Comparison of ENCODE assay signal across 1 cellular context in genomic region chr21:35045539-35046222, GRCh38.
TF ChIP-seq lines count a peak whose summit lies in the region.

No MANE protein-coding gene starts in this region.

TF ChIP-seq in WTC11, 78 proteins besides CTCF, POLR2A, EP300 and RAD21 (continued from another document):
- TF ChIP-seq E2F1 (CRISPR knock-in tag; IDR thresholded peaks at IDR 0.05) (no peak), HMGXB4 (CRISPR knock-in tag; IDR thresholded peaks at IDR 0.05) (no peak), SOX15 (CRISPR knock-in tag; IDR thresholded peaks at IDR 0.05) (no peak), TEAD1 (CRISPR knock-in tag; IDR thresholded peaks at IDR 0.05) (no peak), JUN (CRISPR knock-in tag; IDR thresholded peaks at IDR 0.05) (no peak), MAX (CRISPR knock-in tag; IDR thresholded peaks at IDR 0.05) (no peak), IRF1 (CRISPR knock-in tag; IDR thresholded peaks at IDR 0.05) (no peak), PREB (CRISPR knock-in tag; IDR thresholded peaks at IDR 0.05; ENCODE audit: borderline replicate concordance) (no peak)
